24 cellular contexts compared by ENCODE assay signal in the genomic region with DNA sequence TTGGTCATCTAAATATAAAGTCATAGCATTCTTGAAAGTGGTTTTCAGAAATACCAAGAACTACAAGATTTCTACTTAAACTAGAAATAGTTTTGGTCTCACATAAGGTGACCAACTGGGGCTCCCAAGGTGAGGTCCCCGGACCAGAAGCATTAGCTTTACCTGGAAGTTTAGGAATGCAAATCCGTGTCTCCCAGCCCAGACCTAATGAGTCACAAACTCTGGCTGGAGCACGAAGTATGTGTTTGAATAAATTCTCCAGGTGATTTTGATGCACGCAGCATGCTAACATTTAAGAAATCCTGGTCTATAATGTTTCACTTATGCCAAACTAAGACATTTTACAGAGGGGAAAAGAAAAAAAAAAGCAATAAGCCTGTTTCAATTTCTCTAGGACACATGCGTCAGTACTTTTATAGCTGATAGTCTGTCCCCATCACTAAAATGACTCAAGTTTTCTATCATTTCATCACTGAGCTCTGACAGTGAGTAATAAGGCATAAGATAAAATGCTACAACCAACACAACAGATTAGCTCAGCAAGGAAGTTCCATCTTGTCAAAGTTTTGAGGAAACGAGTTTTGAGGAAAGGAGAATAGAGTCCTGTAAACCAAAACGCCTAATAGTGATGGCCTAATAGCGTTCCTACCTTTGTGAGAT.
"Had no signal": no experiment of that assay in that cellular context is flagged by ENCODE, and none has a peak within 500 bp of the region (broad histone marks: within the 10 kb centered on the region; RNA-seq: fewer than 3 reads in every experiment).

No MANE protein-coding gene starts in this region.

- H3K4me3 ChIP-seq: colonic mucosa, gastrocnemius medialis, lung, ovary, psoas muscle, sigmoid colon, spleen, thoracic aorta, tibial nerve, upper lobe of right lung, uterus had no signal

- H3K9me3 Mint-ChIP-seq: dendritic cell treated with granulocyte-macrophage colony-stimulating factor and Interleukin-4, amounts not matched to agents 40 ng/mL and 50 ng/mL, for 4 days; memory B cell; natural killer cell; stimulated activated naive B cell treated with anti-CD40 and anti-IgM and Interleukin-4, amounts not matched to agents 10 μg/mL and 1 μg/mL and 100 μg/mL, for 72 hours; stimulated activated naive CD8-positive, alpha-beta T cell treated with anti-CD3 and anti-CD28 coated beads, Interleukin-15, Interleukin-2, amounts not matched to agents 100 ng/mL and 50 ng/mL, for 24 hours had no signal

- H3K4me1 Mint-ChIP-seq: memory B cell; stimulated activated naive B cell treated with anti-CD40 and anti-IgM and Interleukin-4, amounts not matched to agents 10 μg/mL and 1 μg/mL and 100 μg/mL, for 72 hours had no signal

- H3K27me3 ChIP-seq: colonic mucosa, gastrocnemius medialis, ovary, sigmoid colon, tibial nerve, upper lobe of right lung, uterus had no signal

- DNase-seq: colonic mucosa; effector CD8-positive, alpha-beta T cell; foreskin fibroblast; gastrocnemius medialis; head of caudate nucleus; natural killer cell; occipital lobe; ovary; posterior cingulate gyrus; psoas muscle; right cardiac atrium; sigmoid colon; spleen; stimulated activated CD4-positive, alpha-beta T cell treated with anti-CD3 and anti-CD28 coated beads, Interleukin-4, amount 100 ng/mL, for 4 hours; stimulated activated naive B cell treated with anti-CD40 and anti-IgM and Interleukin-4, amounts not matched to agents 10 μg/mL and 1 μg/mL and 100 μg/mL, for 72 hours; upper lobe of right lung; uterus had no signal

- H3K36me3 ChIP-seq: colonic mucosa, gastrocnemius medialis, ovary, sigmoid colon, spleen, thoracic aorta, tibial nerve, upper lobe of right lung, uterus had no signal

- H3K36me3 Mint-ChIP-seq: memory B cell; natural killer cell; stimulated activated naive B cell treated with anti-CD40 and anti-IgM and Interleukin-4, amounts not matched to agents 10 μg/mL and 1 μg/mL and 100 μg/mL, for 72 hours had no signal

- H3K27ac ChIP-seq: colonic mucosa, gastrocnemius medialis, ovary, psoas muscle, sigmoid colon, spleen, thoracic aorta, tibial nerve, upper lobe of right lung, uterus had no signal

- ATAC-seq: gastrocnemius medialis; left lobe of liver; natural killer cell; psoas muscle; right cardiac atrium; stimulated activated naive B cell treated with anti-CD40 and anti-IgM and Interleukin-4, amounts not matched to agents 10 μg/mL and 1 μg/mL and 100 μg/mL, for 72 hours; upper lobe of right lung had no signal

- H3K4me3 Mint-ChIP-seq: dendritic cell treated with granulocyte-macrophage colony-stimulating factor and Interleukin-4, amounts not matched to agents 40 ng/mL and 50 ng/mL, for 4 days; memory B cell; natural killer cell; stimulated activated naive B cell treated with anti-CD40 and anti-IgM and Interleukin-4, amounts not matched to agents 10 μg/mL and 1 μg/mL and 100 μg/mL, for 72 hours; stimulated activated naive CD8-positive, alpha-beta T cell treated with anti-CD3 and anti-CD28 coated beads, Interleukin-15, Interleukin-2, amounts not matched to agents 100 ng/mL and 50 ng/mL, for 24 hours had no signal

- H3K27ac Mint-ChIP-seq: dendritic cell treated with granulocyte-macrophage colony-stimulating factor and Interleukin-4, amounts not matched to agents 40 ng/mL and 50 ng/mL, for 4 days; memory B cell; natural killer cell; stimulated activated naive B cell treated with anti-CD40 and anti-IgM and Interleukin-4, amounts not matched to agents 10 μg/mL and 1 μg/mL and 100 μg/mL, for 72 hours; stimulated activated naive CD8-positive, alpha-beta T cell treated with anti-CD3 and anti-CD28 coated beads, Interleukin-15, Interleukin-2, amounts not matched to agents 100 ng/mL and 50 ng/mL, for 24 hours had no signal

- H3K9me3 ChIP-seq: colonic mucosa, gastrocnemius medialis, ovary, psoas muscle, sigmoid colon, spleen, thoracic aorta, tibial nerve, upper lobe of right lung, uterus had no signal

- H3K4me1 ChIP-seq: colonic mucosa, psoas muscle, sigmoid colon, spleen, upper lobe of right lung, uterus had no signal
